In genomic region chr9:26955222-26955903, GRCh38 we compare ENCODE assay signal across 8 cellular contexts. TPM values are rescaled to one million over a fixed set of nuclear protein-coding genes. Genes with fewer than 3 reads are reported as not detected.
A peak's percentile ranks its signal among the peaks of the same experiment; 100 is the strongest.
DNase-seq lines count a peak whose midpoint lies in the region; ATAC-seq lines count a peak whose summit lies in the region.

No MANE protein-coding gene starts in this region.

- no peaks in the 10 kb centered on the region for H3K9me3 Mint-ChIP-seq in IgD-negative memory B cell
- H3K9me3 Mint-ChIP-seq in activated T-helper 1 cell treated with anti-CD3 and anti-CD28 coated beads, Interleukin-12 subunit alpha, Interleukin-12 subunit beta, Interleukin-2, Interleukin-4 antibody, amounts not matched to agents 30 ng/mL and 10 ng/mL and 1 ng/mL, durations not matched to agents 14 hours and 24 hours and 36 hours, result no peaks in the 10 kb centered on the region

- peak overlapping the region; percentile 97 for H3K27ac ChIP-seq in right cardiac atrium (ENCODE audit: low read length)

- 44% methylated on average over 4 of the region's 4 CpGs for WGBS in right cardiac atrium

- H3K4me1 Mint-ChIP-seq in IgD-negative memory B cell, result peaks cover 20 to 32% (median 31%) of the 10 kb centered on the region in 3 donors
- peaks cover 40% of the 10 kb centered on the region for H3K4me1 Mint-ChIP-seq in activated T-helper 1 cell treated with anti-CD3 and anti-CD28 coated beads, Interleukin-12 subunit alpha, Interleukin-12 subunit beta, Interleukin-2, Interleukin-4 antibody, amounts not matched to agents 30 ng/mL and 10 ng/mL and 1 ng/mL, durations not matched to agents 14 hours and 24 hours and 36 hours (ENCODE audit: low read depth)

- no peaks in the 10 kb centered on the region for H3K4me1 ChIP-seq in right cardiac atrium (ENCODE audit: control insufficient read depth, insufficient read depth, low read length)

- no peaks in the 10 kb centered on the region for H3K27me3 ChIP-seq in right cardiac atrium (ENCODE audit: control insufficient read depth, insufficient read depth)

- H3K27ac Mint-ChIP-seq in IgD-negative memory B cell, result peak overlapping the region; percentile 81 to 98 (median 97)
- peak overlapping the region; percentile 90 for H3K27ac Mint-ChIP-seq in activated T-helper 1 cell treated with anti-CD3 and anti-CD28 coated beads, Interleukin-12 subunit alpha, Interleukin-12 subunit beta, Interleukin-2, Interleukin-4 antibody, amounts not matched to agents 30 ng/mL and 10 ng/mL and 1 ng/mL, durations not matched to agents 14 hours and 24 hours and 36 hours

- intact Hi-C loops in activated T-helper 1 cell treated with anti-CD3 and anti-CD28 coated beads, Interleukin-12 subunit alpha, Interleukin-12 subunit beta, Interleukin-2, Interleukin-4 antibody, amounts not matched to agents 30 ng/mL and 10 ng/mL and 1 ng/mL, durations not matched to agents 14 hours and 24 hours and 36 hours (cut with micrococcal nuclease), result no loop called here
- intact Hi-C loops in right cardiac atrium (cut with DNase I), result no loop called here

- H3K36me3 Mint-ChIP-seq in IgD-negative memory B cell, result no peaks in the 10 kb centered on the region
- H3K36me3 Mint-ChIP-seq in activated T-helper 1 cell treated with anti-CD3 and anti-CD28 coated beads, Interleukin-12 subunit alpha, Interleukin-12 subunit beta, Interleukin-2, Interleukin-4 antibody, amounts not matched to agents 30 ng/mL and 10 ng/mL and 1 ng/mL, durations not matched to agents 14 hours and 24 hours and 36 hours (ENCODE audit: low read depth), result no peaks in the 10 kb centered on the region

- H3K4me3 ChIP-seq in right cardiac atrium (ENCODE audit: low read length) (peak overlapping the region; percentile 81), skeletal muscle cell (ENCODE audit: low read depth, low read length) (peak overlapping the region; percentile 66)

- peak overlapping the region; percentile 90 to 98 (median 95) for H3K4me3 Mint-ChIP-seq in IgD-negative memory B cell
- peak overlapping the region; percentile 89 for H3K4me3 Mint-ChIP-seq in activated T-helper 1 cell treated with anti-CD3 and anti-CD28 coated beads, Interleukin-12 subunit alpha, Interleukin-12 subunit beta, Interleukin-2, Interleukin-4 antibody, amounts not matched to agents 30 ng/mL and 10 ng/mL and 1 ng/mL, durations not matched to agents 14 hours and 24 hours and 36 hours

- no peaks in the 10 kb centered on the region for H3K9me3 ChIP-seq in right cardiac atrium (ENCODE audit: control insufficient read depth, low read length)

- ATAC-seq in right cardiac atrium, result peak; percentile 22 to 43
- no peak for ATAC-seq in HG03521 (IDR thresholded peaks at IDR 0.05; ENCODE audit: unreplicated experiment)

- H3K27me3 Mint-ChIP-seq in IgD-negative memory B cell, result no peaks in the 10 kb centered on the region
- H3K27me3 Mint-ChIP-seq in activated T-helper 1 cell treated with anti-CD3 and anti-CD28 coated beads, Interleukin-12 subunit alpha, Interleukin-12 subunit beta, Interleukin-2, Interleukin-4 antibody, amounts not matched to agents 30 ng/mL and 10 ng/mL and 1 ng/mL, durations not matched to agents 14 hours and 24 hours and 36 hours (ENCODE audit: insufficient read depth), result no peaks in the 10 kb centered on the region

- peak in 2 of 3 experiments; percentile 7 to 38 for DNase-seq in NCI-H1417 (lab: John Stamatoyannopoulos, UW)
- DNase-seq in NCI-H1417 treated with DMSO at 0.1 percent for 48 hours (lab: John Stamatoyannopoulos, UW), result no peak
- DNase-seq in activated T-helper 1 cell treated with anti-CD3 and anti-CD28 coated beads, Interleukin-12 subunit alpha, Interleukin-12 subunit beta, Interleukin-2, Interleukin-4 antibody, amounts not matched to agents 30 ng/mL and 10 ng/mL and 1 ng/mL, durations not matched to agents 14 hours and 24 hours and 36 hours (ENCODE audit: low spot score), result no peak
- DNase-seq in right cardiac atrium, result no peak
- no peak for DNase-seq in skeletal muscle cell (ENCODE audit: low read depth)
- DNase-seq in occipital lobe (lab: John Stamatoyannopoulos, UW), result no peak

RNA-seq across cellular contexts. Expression of gene IFT74, which starts 0.8 kb away (rescaled TPM):
- polyA plus RNA-seq in IgD-negative memory B cell (18.6 TPM), right cardiac atrium (9.3 TPM)
- total RNA-seq in activated T-helper 1 cell treated with anti-CD3 and anti-CD28 coated beads, Interleukin-12 subunit alpha, Interleukin-12 subunit beta, Interleukin-2, Interleukin-4 antibody, amounts not matched to agents 30 ng/mL and 10 ng/mL and 1 ng/mL, durations not matched to agents 14 hours and 24 hours and 36 hours, result 7.9 and 9.5 TPM in 2 replicates
- total RNA-seq in right cardiac atrium (10 to 100 TPM; 10.3 to 15.5 (median 11.8) TPM), occipital lobe (17.3 TPM)

RNA-seq across cellular contexts. Expression of gene PLAA, which starts 8.3 kb away (rescaled TPM):
- polyA plus RNA-seq in IgD-negative memory B cell (18.6 TPM), right cardiac atrium (14.9 TPM)
- total RNA-seq in activated T-helper 1 cell treated with anti-CD3 and anti-CD28 coated beads, Interleukin-12 subunit alpha, Interleukin-12 subunit beta, Interleukin-2, Interleukin-4 antibody, amounts not matched to agents 30 ng/mL and 10 ng/mL and 1 ng/mL, durations not matched to agents 14 hours and 24 hours and 36 hours, result 46.9 and 48.6 TPM in 2 replicates
- total RNA-seq in right cardiac atrium (10 to 100 TPM; 26.4 to 31.8 (median 28.7) TPM), occipital lobe (49.0 TPM)

RNA-seq across cellular contexts. Expression of gene LRRC19, which starts 50.1 kb away (rescaled TPM):
- not detected for polyA plus RNA-seq in IgD-negative memory B cell
- not detected in 2 replicates for total RNA-seq in activated T-helper 1 cell treated with anti-CD3 and anti-CD28 coated beads, Interleukin-12 subunit alpha, Interleukin-12 subunit beta, Interleukin-2, Interleukin-4 antibody, amounts not matched to agents 30 ng/mL and 10 ng/mL and 1 ng/mL, durations not matched to agents 14 hours and 24 hours and 36 hours
- total RNA-seq in right cardiac atrium, result not detected
- not detected for polyA plus RNA-seq in right cardiac atrium
- total RNA-seq in occipital lobe, result not detected

Comparison
In these comparisons a context has a peak if more than half of its experiments do, and no peak if none do; other contexts are left out.
1. DNase-seq: peak in NCI-H1417 (2 of 3); none in NCI-H1417 treated with DMSO at 0.1 percent for 48 hours (single experiment), activated T-helper 1 cell treated with anti-CD3 and anti-CD28 coated beads, Interleukin-12 subunit alpha, Interleukin-12 subunit beta, Interleukin-2, Interleukin-4 antibody, amounts not matched to agents 30 ng/mL and 10 ng/mL and 1 ng/mL, durations not matched to agents 14 hours and 24 hours and 36 hours (single experiment), right cardiac atrium (0 of 3), skeletal muscle cell (single experiment) and occipital lobe (single experiment).